In the genomic region with DNA sequence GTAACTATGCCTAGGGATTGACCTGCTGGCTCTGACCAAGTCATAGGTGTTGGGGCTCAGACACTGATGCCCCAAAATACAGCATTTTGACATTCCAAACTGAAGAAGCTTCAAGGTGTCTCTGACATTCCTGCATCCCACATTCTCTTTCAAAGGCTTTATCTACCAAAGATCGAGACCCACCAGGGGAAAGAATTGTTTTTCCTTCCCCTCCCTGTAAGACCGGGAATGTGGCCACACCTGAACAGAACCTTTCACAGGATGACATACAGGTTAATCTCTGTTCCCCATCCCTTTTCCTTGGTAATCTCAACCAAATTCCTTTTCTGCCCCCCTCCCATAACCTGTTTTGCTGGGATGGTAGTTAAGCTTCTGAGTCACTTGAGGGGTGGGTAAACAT, we compare ENCODE assay signal across 18 cellular contexts.
A peak's percentile ranks its signal among the peaks of the same experiment; 100 is the strongest.
DNase-seq lines count a peak whose midpoint lies in the region; ATAC-seq, FAIRE-seq and TF ChIP-seq lines count a peak whose summit lies in the region.
"Had no signal": no experiment of that assay in that cellular context is flagged by ENCODE, and none has a peak within 500 bp of the region (broad histone marks: within the 10 kb centered on the region; RNA-seq: fewer than 3 reads in every experiment).

No MANE protein-coding gene starts in this region.

- H3K27me3 Mint-ChIP-seq in memory B cell, result no peaks in the 10 kb centered on the region
- H3K27me3 Mint-ChIP-seq: CD8-positive, alpha-beta memory T cell had no signal

- H3K9me3 ChIP-seq in colonic mucosa (no peaks in the 10 kb centered on the region), small intestine (ENCODE audit: control insufficient read depth, low read depth) (no peaks in the 10 kb centered on the region)
- H3K9me3 ChIP-seq: SJCRH30 had no signal

- WGBS in small intestine, 3 donors, result 22 to 62% (median 60%) methylated on average over 2 of the region's 2 CpGs

- peaks cover 19% of the 10 kb centered on the region for H3K4me1 ChIP-seq in colonic mucosa
- H3K4me1 ChIP-seq in small intestine (ENCODE audit: control insufficient read depth in 2 of 2, insufficient read depth in 1 of 2, low read depth in 1 of 2, low read length in 1 of 2), result peaks cover 10 to 18% of the 10 kb centered on the region in 2 donors
- H3K4me1 ChIP-seq: SJCRH30 had no signal

- no peak for TF ChIP-seq POLR2A in H54 (IDR thresholded peaks at IDR 0.05; ENCODE audit: low read depth, low read length)

- FAIRE-seq in small intestine (lab: Jason Lieb, UNC) (no peak), H54 (lab: Jason Lieb, UNC) (no peak)

- no peak for TF ChIP-seq CTCF in colonic mucosa (IDR thresholded peaks at IDR 0.05)

- no peaks in the 10 kb centered on the region for H3K36me3 ChIP-seq in colonic mucosa
- no peaks in the 10 kb centered on the region for H3K36me3 ChIP-seq in small intestine (ENCODE audit: control insufficient read depth in 2 of 2, insufficient read depth in 2 of 2, low read length in 2 of 2)
- H3K36me3 ChIP-seq: SJCRH30 had no signal

- intact Hi-C loops in colonic mucosa (cut with DNase I), result no loop called here

- DNase-seq in ELF-1 (ENCODE audit: low read depth, low spot score) (peak; percentile 63), colonic mucosa (peak; percentile 20), memory B cell (ENCODE audit: low spot score in 2 of 2) (no peak), small intestine (no peak), H54 (ENCODE audit: insufficient read length, low spot score) (no peak)
- DNase-seq in stimulated activated CD4-positive, alpha-beta T cell treated with anti-CD3 and anti-CD28 coated beads, Interleukin-15, amount 100 ng/mL, for 24 hours, result no peak
- DNase-seq: ACHN; CD8-positive, alpha-beta memory T cell; GOT3; HFFc6; NCI-H1417; NCI-H1930; NCI-H510A treated with DMSO at 0.1 percent for 48 hours; SJCRH30 had no signal

- peak overlapping the region; percentile 24 for H3K27ac Mint-ChIP-seq in memory B cell
- H3K27ac Mint-ChIP-seq: HFFc6 had no signal

- H3K27ac ChIP-seq in colonic mucosa (peak overlapping the region; percentile 76), small intestine (ENCODE audit: low read depth in 1 of 2, low read length in 1 of 2) (peak overlapping the region; percentile 74 to 90)
- H3K27ac ChIP-seq: KMS-11, RWPE1, SJCRH30 had no signal

- H3K27me3 ChIP-seq in colonic mucosa (no peaks in the 10 kb centered on the region), small intestine (ENCODE audit: control insufficient read depth in 2 of 2, insufficient read depth in 2 of 2, low read length in 2 of 2) (no peaks in the 10 kb centered on the region)
- H3K27me3 ChIP-seq: SJCRH30 had no signal

- H3K4me3 Mint-ChIP-seq in memory B cell, result no peak overlapping the region
- H3K4me3 Mint-ChIP-seq: HFFc6 had no signal

- no peaks in the 10 kb centered on the region for H3K36me3 Mint-ChIP-seq in memory B cell

- H3K4me3 ChIP-seq in colonic mucosa (no peak overlapping the region), small intestine (ENCODE audit: low read depth in 1 of 2, low read length in 2 of 2) (no peak overlapping the region)
- H3K4me3 ChIP-seq: SJCRH30 had no signal

- H3K9ac ChIP-seq in colonic mucosa (ENCODE audit: low read depth in 2 of 2, low read length in 2 of 2), result peak overlapping the region in 1 of 2 donors; percentile 38
- H3K9ac ChIP-seq: KMS-11 had no signal

- ATAC-seq in memory B cell (ENCODE audit: low read depth) (no peak), HG03135 (IDR thresholded peaks at IDR 0.05; ENCODE audit: unreplicated experiment) (no peak), HG02763 (IDR thresholded peaks at IDR 0.05; ENCODE audit: unreplicated experiment) (no peak)

- no peaks in the 10 kb centered on the region for H3K9me3 Mint-ChIP-seq in memory B cell
- H3K9me3 Mint-ChIP-seq: CD8-positive, alpha-beta memory T cell; HFFc6 had no signal

- peaks cover 11% of the 10 kb centered on the region for H3K4me1 Mint-ChIP-seq in memory B cell

Comparison
In these comparisons a context has a peak if more than half of its experiments do, and no peak if none do; other contexts are left out.
1. DNase-seq: peak in ELF-1 (single experiment) and colonic mucosa (single experiment); none in memory B cell (0 of 2), small intestine (single experiment), H54 (single experiment) and stimulated activated CD4-positive, alpha-beta T cell treated with anti-CD3 and anti-CD28 coated beads, Interleukin-15, amount 100 ng/mL, for 24 hours (single experiment).